Comparison of ENCODE assay signal across 1 cellular context in genomic region chr10:29549493-29549892, GRCh38.
TF ChIP-seq lines count a peak whose summit lies in the region.
"Not testable (repeated sequence)": the region's sequence is repeated elsewhere in the genome, so short reads cannot be mapped to it uniquely, and the experiment has no call there.

No MANE protein-coding gene starts in this region.

- CTCF ChIA-PET in HEK293 (lab: Yijun Ruan, JAX): not testable (repeated sequence)

- H3K27ac ChIP-seq in HEK293 (ENCODE audit: extremely low read depth, low read depth, low read length): not testable (repeated sequence)

- not testable (repeated sequence) for H3K4me3 ChIP-seq in HEK293 (ENCODE audit: low read depth, low read length)

- H3K4me1 ChIP-seq in HEK293 (ENCODE audit: control insufficient read depth, insufficient read depth, low read length): not testable (repeated sequence)

- not testable (repeated sequence) for H3K9me3 ChIP-seq in HEK293 (ENCODE audit: control insufficient read depth, insufficient read depth, low read depth, low read length)

- POLR2A ChIA-PET in HEK293 (lab: Yijun Ruan, JAX): not testable (repeated sequence)

- peaks cover 13 to 25% of the 10 kb centered on the region in 2 experiments for H3K36me3 ChIP-seq in HEK293 (ENCODE audit: control insufficient read depth in 2 of 2, insufficient read depth in 1 of 2, low read length in 2 of 2)

- TF ChIP-seq CTCF in HEK293 (tag by site-specific recombination; IDR thresholded peaks at IDR 0.05): not testable (repeated sequence)

TF ChIP-seq in HEK293, 187 proteins besides CTCF, POLR2A, EP300 and RAD21:
- TF ChIP-seq ZNF580 (tag by site-specific recombination; IDR thresholded peaks at IDR 0.05): peak; percentile 81
- peak; percentile 99 for TF ChIP-seq ZNF146 (tag by site-specific recombination; IDR thresholded peaks at IDR 0.05)
